ENCODE assay signal across 2 cellular contexts in the genomic region with DNA sequence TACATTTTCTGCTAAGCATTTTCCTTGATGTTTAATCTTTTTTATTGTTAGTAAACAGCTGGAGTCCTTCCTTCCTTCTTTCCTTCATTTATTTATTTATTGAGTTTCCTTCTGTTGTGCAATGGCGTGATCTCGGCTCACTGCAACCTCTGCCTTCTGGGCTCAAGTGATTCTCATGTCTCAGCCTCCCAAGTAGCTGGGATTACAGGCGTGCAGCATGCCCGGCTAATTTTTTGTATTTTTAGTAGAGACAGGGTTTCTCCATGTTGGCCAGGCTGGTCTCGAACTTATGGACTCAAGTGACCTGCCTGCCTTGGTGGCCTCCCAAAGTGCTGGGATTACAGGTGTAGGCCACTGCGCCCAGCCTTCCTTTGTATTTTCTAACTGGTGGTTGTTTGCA. TPM values are rescaled to one million over a fixed set of nuclear protein-coding genes. Genes with fewer than 3 reads are reported as not detected.
"Had no signal": no experiment of that assay in that cellular context is flagged by ENCODE, and none has a peak within 500 bp of the region (broad histone marks: within the 10 kb centered on the region; RNA-seq: fewer than 3 reads in every experiment).

No MANE protein-coding gene starts in this region.

RNA-seq across cellular contexts. Expression of a gene that starts 6.2 kb away (rescaled TPM):
- total RNA-seq: M059J, SJSA1 had no signal

RNA-seq across cellular contexts. Expression of a gene that starts 6.4 kb away (rescaled TPM):
- total RNA-seq: M059J, SJSA1 had no signal

RNA-seq across cellular contexts. Expression of a gene that starts 24.4 kb away (rescaled TPM):
- total RNA-seq: SJSA1 had no signal
